ENCODE assay signal across 18 cellular contexts in genomic region chr1:208083016-208083714, GRCh38.
DNase-seq lines count a peak whose midpoint lies in the region; ATAC-seq and TF ChIP-seq lines count a peak whose summit lies in the region.
"Had no signal": no experiment of that assay in that cellular context is flagged by ENCODE, and none has a peak within 500 bp of the region (broad histone marks: within the 10 kb centered on the region; RNA-seq: fewer than 3 reads in every experiment).

No MANE protein-coding gene starts in this region.

- H3K36me3 ChIP-seq in BE2C = peaks cover 15% of the 10 kb centered on the region
- no peaks in the 10 kb centered on the region for H3K36me3 ChIP-seq in adrenal gland (replicated peaks in 1 of 2)

- H3K9me3 Mint-ChIP-seq in nephron progenitor cell = no peaks in the 10 kb centered on the region
- no peaks in the 10 kb centered on the region for H3K9me3 Mint-ChIP-seq in activated naive CD4-positive, alpha-beta T cell treated with anti-CD3 and anti-CD28 coated beads for 36 hours
- H3K9me3 Mint-ChIP-seq: CD14-positive monocyte had no signal

- H3K27me3 Mint-ChIP-seq in nephron progenitor cell (ENCODE audit: low read depth, poor library complexity) = peaks cover 19% of the 10 kb centered on the region
- no peaks in the 10 kb centered on the region for H3K27me3 Mint-ChIP-seq in activated naive CD4-positive, alpha-beta T cell treated with anti-CD3 and anti-CD28 coated beads for 36 hours (ENCODE audit: low read depth)

- H3K4me3 ChIP-seq in BE2C (ENCODE audit: low read depth, low read length) (no peak overlapping the region), adrenal gland (no peak overlapping the region)
- H3K4me3 ChIP-seq: A549 had no signal

- TF ChIP-seq POLR2A in adrenal gland (IDR thresholded peaks at IDR 0.05) = no peak

- H3K27me3 ChIP-seq in BE2C (no peaks in the 10 kb centered on the region), adrenal gland (no peaks in the 10 kb centered on the region)

- H3K27ac Mint-ChIP-seq in nephron progenitor cell = peak overlapping the region; percentile 92
- no peak overlapping the region for H3K27ac Mint-ChIP-seq in activated naive CD4-positive, alpha-beta T cell treated with anti-CD3 and anti-CD28 coated beads for 36 hours

- 64 to 73% (median 70%) methylated on average over 16 of the region's 16 CpGs for WGBS in adrenal gland, 4 donors

- CTCF ChIA-PET in activated naive CD4-positive, alpha-beta T cell treated with anti-CD3 and anti-CD28 coated beads for 36 hours (lab: Charles Lee) = interaction anchor here (1.1 to 1.3 kb wide), 2 partner anchors 11 to 61 kb away, joined by 3 to 5 read pairs; no protein-coding TSS in a partner anchor

- peaks cover 82% of the 10 kb centered on the region for H3K4me1 Mint-ChIP-seq in nephron progenitor cell
- H3K4me1 Mint-ChIP-seq in activated naive CD4-positive, alpha-beta T cell treated with anti-CD3 and anti-CD28 coated beads for 36 hours (ENCODE audit: low read depth) = peaks cover 24% of the 10 kb centered on the region

- intact Hi-C loops in adrenal gland (cut with DNase I) = no loop called here
- intact Hi-C loops in activated naive CD4-positive, alpha-beta T cell treated with anti-CD3 and anti-CD28 coated beads for 36 hours (cut with micrococcal nuclease) = no loop called here

- no peak for TF ChIP-seq CTCF in BE2C (IDR thresholded peaks at IDR 0.05; ENCODE audit: low read depth, low read length)
- TF ChIP-seq CTCF in adrenal gland (IDR thresholded peaks at IDR 0.05) = no peak
- TF ChIP-seq CTCF in nephron progenitor cell (IDR thresholded peaks at IDR 0.05) = no peak

- ATAC-seq in GM21526 (IDR thresholded peaks at IDR 0.05; ENCODE audit: low FRiP score, unreplicated experiment) = no peak
- ATAC-seq: A549 had no signal

- H3K4me3 Mint-ChIP-seq in nephron progenitor cell = peak overlapping the region; percentile 19
- H3K4me3 Mint-ChIP-seq in activated naive CD4-positive, alpha-beta T cell treated with anti-CD3 and anti-CD28 coated beads for 36 hours = no peak overlapping the region

- peaks cover 30% of the 10 kb centered on the region for H3K36me3 Mint-ChIP-seq in nephron progenitor cell (ENCODE audit: low read depth)
- H3K36me3 Mint-ChIP-seq in activated naive CD4-positive, alpha-beta T cell treated with anti-CD3 and anti-CD28 coated beads for 36 hours (ENCODE audit: low read depth) = no peaks in the 10 kb centered on the region

- H3K27ac ChIP-seq in adrenal gland = no peak overlapping the region
- H3K27ac ChIP-seq: A549 had no signal

- H3K9me3 ChIP-seq in BE2C (no peaks in the 10 kb centered on the region), adrenal gland (replicated peaks in 1 of 3) (no peaks in the 10 kb centered on the region)
- H3K9me3 ChIP-seq: A549, Caco-2 had no signal

- DNase-seq in BE2C (peak; percentile 54), NCI-H146 (lab: John Stamatoyannopoulos, UW) (peak; percentile 59), adrenal gland (peak in 5 of 7 donors; percentile 31 to 66 (median 51)), nephron progenitor cell (no peak), glomerular visceral epithelial cell (ENCODE audit: extremely low spot score) (no peak)
- no peak for DNase-seq in activated naive CD4-positive, alpha-beta T cell treated with anti-CD3 and anti-CD28 coated beads for 36 hours
- no peak for DNase-seq in stimulated activated CD4-positive, alpha-beta T cell treated with anti-CD3 and anti-CD28 coated beads, Interleukin-12 subunit alpha, Interleukin-12 subunit beta, amount 100 ng/mL, for 4 hours
- DNase-seq: Caco-2, DMS53, GDM1, HCEC 1CT, Karpas-422, NCI-H2029, NCI-H524, SIG-M5 had no signal

- peaks cover 19% of the 10 kb centered on the region for H3K4me1 ChIP-seq in BE2C
- peaks cover 0 to 12% of the 10 kb centered on the region in 2 donors for H3K4me1 ChIP-seq in adrenal gland (replicated peaks in 1 of 2)
- H3K4me1 ChIP-seq: A549, Caco-2 had no signal

Comparison
In these comparisons a context has a peak if more than half of its experiments do, and no peak if none do; other contexts are left out.
1. DNase-seq: peak in BE2C (single experiment), NCI-H146 (single experiment) and adrenal gland (5 of 7); none in nephron progenitor cell (single experiment), activated naive CD4-positive, alpha-beta T cell treated with anti-CD3 and anti-CD28 coated beads for 36 hours (single experiment), stimulated activated CD4-positive, alpha-beta T cell treated with anti-CD3 and anti-CD28 coated beads, Interleukin-12 subunit alpha, Interleukin-12 subunit beta, amount 100 ng/mL, for 4 hours (single experiment) and glomerular visceral epithelial cell (single experiment).